ENCODE assay signal across 21 cellular contexts in the genomic region with DNA sequence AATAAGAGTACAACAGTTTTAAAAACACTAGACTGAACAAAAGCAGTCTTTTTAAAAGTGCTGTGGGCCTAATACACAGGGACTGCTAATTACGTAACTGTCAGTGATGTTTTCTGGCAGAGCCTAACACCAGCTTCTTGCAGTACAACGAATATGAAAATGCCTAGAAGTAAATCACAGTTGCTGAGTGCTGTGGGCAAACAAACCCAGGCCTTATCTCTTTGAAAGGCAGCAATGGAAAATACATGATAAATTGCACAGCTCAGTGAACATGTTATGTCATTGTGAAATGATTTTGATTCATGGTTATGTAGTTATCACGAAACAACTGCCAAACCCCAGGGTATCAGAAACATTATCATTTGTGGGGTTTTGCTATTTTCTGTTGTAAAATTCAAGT.
DNase-seq lines count a peak whose midpoint lies in the region; ATAC-seq and TF ChIP-seq lines count a peak whose summit lies in the region.
"Had no signal": no experiment of that assay in that cellular context is flagged by ENCODE, and none has a peak within 500 bp of the region (broad histone marks: within the 10 kb centered on the region; RNA-seq: fewer than 3 reads in every experiment).

No MANE protein-coding gene starts in this region.

- H3K27ac Mint-ChIP-seq in stimulated activated naive CD8-positive, alpha-beta T cell treated with anti-CD3 and anti-CD28 coated beads, Interleukin-15, amount 100 ng/mL, for 72 hours, result no peak overlapping the region
- H3K27ac Mint-ChIP-seq: activated CD4-positive, alpha-beta T cell treated with anti-CD3 and anti-CD28 coated beads for 36 hours; endodermal cell; IgD-negative memory B cell had no signal

- no peak overlapping the region for H3K4me3 Mint-ChIP-seq in stimulated activated naive CD8-positive, alpha-beta T cell treated with anti-CD3 and anti-CD28 coated beads, Interleukin-15, amount 100 ng/mL, for 72 hours
- H3K4me3 Mint-ChIP-seq: activated CD4-positive, alpha-beta T cell treated with anti-CD3 and anti-CD28 coated beads for 36 hours; endodermal cell; IgD-negative memory B cell had no signal

- no peaks in the 10 kb centered on the region for H3K27me3 Mint-ChIP-seq in stimulated activated naive CD8-positive, alpha-beta T cell treated with anti-CD3 and anti-CD28 coated beads, Interleukin-15, amount 100 ng/mL, for 72 hours
- H3K27me3 Mint-ChIP-seq: activated CD4-positive, alpha-beta T cell treated with anti-CD3 and anti-CD28 coated beads for 36 hours; IgD-negative memory B cell had no signal

- no peaks in the 10 kb centered on the region for H3K4me1 Mint-ChIP-seq in stimulated activated naive CD8-positive, alpha-beta T cell treated with anti-CD3 and anti-CD28 coated beads, Interleukin-15, amount 100 ng/mL, for 72 hours
- H3K4me1 Mint-ChIP-seq: activated CD4-positive, alpha-beta T cell treated with anti-CD3 and anti-CD28 coated beads for 36 hours; endodermal cell; IgD-negative memory B cell had no signal

- peak; percentile 30 for ATAC-seq in left lobe of liver
- ATAC-seq in stimulated activated naive CD8-positive, alpha-beta T cell treated with anti-CD3 and anti-CD28 coated beads, Interleukin-15, amount 100 ng/mL, for 72 hours, result no peak
- ATAC-seq: activated CD4-positive, alpha-beta T cell treated with anti-CD3 and anti-CD28 coated beads for 36 hours had no signal

- no peaks in the 10 kb centered on the region for H3K9me3 Mint-ChIP-seq in stimulated activated naive CD8-positive, alpha-beta T cell treated with anti-CD3 and anti-CD28 coated beads, Interleukin-15, amount 100 ng/mL, for 72 hours
- H3K9me3 Mint-ChIP-seq: endodermal cell, IgD-negative memory B cell had no signal

- H3K27ac ChIP-seq in substantia nigra (ENCODE audit: low read depth, low read length, poor library complexity, severe bottlenecking), result no peak overlapping the region
- H3K27ac ChIP-seq: PC-9, uterus had no signal

- H3K4me3 ChIP-seq in fibroblast of pulmonary artery (replicated peaks; ENCODE audit: low read depth, low read length), result no peak overlapping the region
- H3K4me3 ChIP-seq: MG63, PC-9, uterus had no signal

- TF ChIP-seq CTCF in fibroblast of pulmonary artery (IDR thresholded peaks at IDR 0.05; ENCODE audit: low read length, missing control alignments), result no peak

- DNase-seq in Ammon's horn (ENCODE audit: low spot score), result peak; percentile 32
- peak; percentile 7 for DNase-seq in NCI-H1417 treated with DMSO at 0.1 percent for 48 hours (lab: John Stamatoyannopoulos, UW)
- DNase-seq in fibroblast of pulmonary artery (ENCODE audit: low read depth), result peak; percentile 45
- DNase-seq in left lobe of liver (ENCODE audit: low spot score), result no peak
- no peak for DNase-seq in stimulated activated naive CD8-positive, alpha-beta T cell treated with anti-CD3 and anti-CD28 coated beads, Interleukin-15, amount 100 ng/mL, for 72 hours
- no peak for DNase-seq in foreskin melanocyte
- no peak for DNase-seq in substantia nigra (lab: John Stamatoyannopoulos, UW)
- DNase-seq in activated CD8-positive, alpha-beta memory T cell treated with anti-CD3 and anti-CD28 coated beads for 24 hours, result no peak
- DNase-seq: activated CD4-positive, alpha-beta T cell treated with anti-CD3 and anti-CD28 coated beads for 36 hours; activated effector memory CD4-positive, alpha-beta T cell treated with anti-CD3 and anti-CD28 coated beads, Interleukin-2, amount 50 U/mL, for 16 hours; AML-193; Calu3; EL; endodermal cell; foreskin fibroblast; MG63; NCI-H2029; NCI-H748 treated with DMSO at 0.1 percent for 48 hours; PC-9; uterus had no signal

Comparison
In these comparisons a context has a peak if more than half of its experiments do, and no peak if none do; other contexts are left out.
1. DNase-seq: peak in Ammon's horn (single experiment), NCI-H1417 treated with DMSO at 0.1 percent for 48 hours (single experiment) and fibroblast of pulmonary artery (single experiment); none in left lobe of liver (single experiment), stimulated activated naive CD8-positive, alpha-beta T cell treated with anti-CD3 and anti-CD28 coated beads, Interleukin-15, amount 100 ng/mL, for 72 hours (0 of 2), foreskin melanocyte (single experiment), substantia nigra (0 of 49) and activated CD8-positive, alpha-beta memory T cell treated with anti-CD3 and anti-CD28 coated beads for 24 hours (single experiment).